In genomic region chr18:2433366-2433765, GRCh38 we compare ENCODE assay signal across 34 cellular contexts.
"Had no signal": no experiment of that assay in that cellular context is flagged by ENCODE, and none has a peak within 500 bp of the region (broad histone marks: within the 10 kb centered on the region; RNA-seq: fewer than 3 reads in every experiment).

No MANE protein-coding gene starts in this region.

- H3K4me2 ChIP-seq: KMS-11 had no signal

- H3K4me3 ChIP-seq: MG63 had no signal

- H3K27ac ChIP-seq: KMS-11 had no signal

- H3K27me3 ChIP-seq: MG63 had no signal

- H3K9ac ChIP-seq: KMS-11 had no signal

- DNase-seq: Karpas-422, Kasumi-1, KG1, MG63, MM.1S, MV-4-11, NCI-H1048, NCI-H1092, NCI-H1092 treated with DMSO at 0.1 percent for 48 hours, NCI-H1105, NCI-H1105 treated with DMSO at 0.1 percent for 48 hours, NCI-H1417, NCI-H1417 treated with DMSO at 0.1 percent for 48 hours, NCI-H1436, NCI-H1436 treated with DMSO at 0.1 percent for 48 hours, NCI-H146, NCI-H1694, NCI-H1694 treated with DMSO at 0.1 percent for 48 hours, NCI-H187, NCI-H187 treated with DMSO at 0.1 percent for 48 hours, NCI-H1930, NCI-H2029, NCI-H2029 treated with DMSO at 0.1 percent for 48 hours, NCI-H2081, NCI-H2081 treated with DMSO at 0.1 percent for 48 hours, NCI-H2107, NCI-H2171, NCI-H2171 treated with DMSO at 0.1 percent for 48 hours, NCI-H2227 treated with DMSO at 0.1 percent for 48 hours, NCI-H226, NCI-H345, NCI-H446, NCI-H446 treated with DMSO at 0.1 percent for 48 hours had no signal

- H3K36me3 ChIP-seq: MG63 had no signal
